Comparison of ENCODE assay signal across 8 cellular contexts in genomic region chr1:234772345-234773147, GRCh38.
DNase-seq lines count a peak whose midpoint lies in the region; ATAC-seq and TF ChIP-seq lines count a peak whose summit lies in the region.

No MANE protein-coding gene starts in this region.

- TF ChIP-seq CTCF in RWPE2 (IDR thresholded peaks at IDR 0.05; ENCODE audit: poor library complexity, severe bottlenecking) = no peak

- peak overlapping the region; percentile 85 for H3K9ac ChIP-seq in BLaER1

- H3K4me2 ChIP-seq in BLaER1 = peak overlapping the region; percentile 83

- H3K4me3 ChIP-seq in BLaER1 = peak overlapping the region; percentile 56
- H3K4me3 ChIP-seq in RWPE2 (ENCODE audit: severe bottlenecking) = no peak overlapping the region

- H3K9me3 ChIP-seq in BLaER1 (peaks cover 11% of the 10 kb centered on the region), RWPE2 (ENCODE audit: severe bottlenecking) (no peaks in the 10 kb centered on the region)

- H3K36me3 ChIP-seq in BLaER1 = no peaks in the 10 kb centered on the region
- H3K36me3 ChIP-seq in RWPE2 (ENCODE audit: low read depth) = no peaks in the 10 kb centered on the region

- H3K27me3 ChIP-seq in BLaER1 = peaks cover 13% of the 10 kb centered on the region
- no peaks in the 10 kb centered on the region for H3K27me3 ChIP-seq in RWPE2 (ENCODE audit: insufficient read depth, poor library complexity, severe bottlenecking)

- peak; percentile 93 for DNase-seq in RWPE2 (ENCODE audit: low spot score)
- DNase-seq in activated effector memory CD4-positive, alpha-beta T cell treated with anti-CD3 and anti-CD28 coated beads, Interleukin-2, amount 50 U/mL, for 16 hours = peak; percentile 93
- DNase-seq in glomerular endothelial cell (ENCODE audit: extremely low read depth, low read depth, low spot score) = peak; percentile 88
- peak; percentile 99 for DNase-seq in renal cortical epithelial cell (ENCODE audit: low read depth)
- no peak for DNase-seq in NCI-H1105 treated with DMSO at 0.1 percent for 48 hours (lab: John Stamatoyannopoulos, UW)

- no peaks in the 10 kb centered on the region for H4K20me1 ChIP-seq in BLaER1

- ATAC-seq in GM19351 (IDR thresholded peaks at IDR 0.05; ENCODE audit: unreplicated experiment) = peak; percentile 84
- ATAC-seq in HG03439 (IDR thresholded peaks at IDR 0.05; ENCODE audit: unreplicated experiment) = peak; percentile 87
- ATAC-seq in RWPE2 (ENCODE audit: low read depth) = peak; percentile 99

- H3K4me1 ChIP-seq in BLaER1 (peaks cover 78% of the 10 kb centered on the region), RWPE2 (ENCODE audit: insufficient read depth, poor library complexity, severe bottlenecking) (peaks cover 13% of the 10 kb centered on the region)

- H3K27ac ChIP-seq in BLaER1 (peak overlapping the region; percentile 96), RWPE2 (ENCODE audit: poor library complexity, severe bottlenecking) (peak overlapping the region; percentile 67)
